ENCODE assay signal across 8 cellular contexts in the genomic region with DNA sequence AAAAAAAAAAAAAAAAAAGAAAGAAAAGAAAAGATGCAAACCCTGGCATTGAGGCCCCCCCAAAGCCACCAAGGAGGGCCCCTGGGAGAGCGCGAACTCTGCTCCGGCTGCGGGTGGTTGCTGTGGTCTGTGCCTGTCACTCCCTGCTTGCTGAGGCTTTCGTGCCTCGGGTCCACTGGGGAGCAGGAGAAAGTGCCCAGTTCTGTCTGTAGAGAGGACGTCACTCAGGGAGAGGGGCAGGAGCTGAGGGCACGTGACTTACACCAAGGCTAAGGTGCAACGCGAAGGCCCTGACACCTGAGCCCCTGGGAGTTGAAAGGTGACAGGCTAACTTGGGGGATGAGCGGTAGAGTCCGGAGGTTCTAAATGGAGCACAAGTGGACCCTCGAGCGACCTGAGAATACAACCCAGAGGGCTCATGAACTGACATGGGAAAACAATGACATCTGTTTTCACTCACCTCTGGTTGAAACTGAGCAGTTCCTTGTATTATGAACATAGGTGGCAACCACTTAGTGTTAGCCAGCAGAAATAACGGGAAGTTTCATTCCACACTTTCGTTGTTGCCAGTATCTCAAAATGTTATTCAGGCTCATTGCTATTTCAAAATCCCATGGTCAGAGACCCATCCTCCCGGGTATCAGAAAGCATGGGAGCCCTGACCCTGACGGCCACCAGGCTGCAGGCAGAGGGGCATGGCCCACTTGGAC.
DNase-seq lines count a peak whose midpoint lies in the region; ATAC-seq and TF ChIP-seq lines count a peak whose summit lies in the region.

No MANE protein-coding gene starts in this region.

- no peaks in the 10 kb centered on the region for H3K27me3 ChIP-seq in iPS-20b (ENCODE audit: insufficient read depth, low read length)

- H3K9ac ChIP-seq in iPS-20b (ENCODE audit: low read depth, low read length) = no peak overlapping the region

- H3K4me3 Mint-ChIP-seq in HFFc6 = peak overlapping the region; percentile 76

- no peaks in the 10 kb centered on the region for H3K9me3 Mint-ChIP-seq in HFFc6

- H3K4me2 ChIP-seq in OCI-LY7 (ENCODE audit: low read length) = peak overlapping the region; percentile 71

- POLR2A ChIA-PET in OCI-LY7 (lab: Charles Lee) = no interaction called here

- peak overlapping the region; percentile 74 for H3K27ac Mint-ChIP-seq in HFFc6

- no peaks in the 10 kb centered on the region for H3K36me3 Mint-ChIP-seq in HFFc6 (ENCODE audit: low read depth)

- TF ChIP-seq CTCF in HFFc6 (IDR thresholded peaks at IDR 0.05) (no peak), OCI-LY7 (conservative IDR thresholded peaks at IDR 0.05; ENCODE audit: low read length) (no peak)

- intact Hi-C loops in OCI-LY7 (cut with micrococcal nuclease; ENCODE audit: unreplicated experiment) = no loop called here

- H3K36me3 ChIP-seq in OCI-LY7 (ENCODE audit: insufficient read depth, low read length) = no peaks in the 10 kb centered on the region
- H3K36me3 ChIP-seq in iPS-20b (ENCODE audit: insufficient read depth, low read depth, low read length) = no peaks in the 10 kb centered on the region

- CTCF ChIA-PET in OCI-LY7 (lab: Charles Lee; ENCODE audit: unreplicated experiment) = no interaction called here

- H3K4me1 Mint-ChIP-seq in HFFc6 (ENCODE audit: low read depth) = peaks cover 29% of the 10 kb centered on the region

- H3K4me1 ChIP-seq in OCI-LY7 (ENCODE audit: insufficient read depth, low read length, poor library complexity, severe bottlenecking) = peaks cover 25% of the 10 kb centered on the region
- H3K4me1 ChIP-seq in iPS-20b (ENCODE audit: insufficient read depth, low read length) = peaks cover 11% of the 10 kb centered on the region; the same call in 1 of the 2 replicates

- DNase-seq in HFFc6 = no peak
- peak; percentile 29 for DNase-seq in OCI-LY7 (ENCODE audit: low spot score)
- DNase-seq in NCI-H2107 treated with DMSO at 0.1 percent for 48 hours (lab: John Stamatoyannopoulos, UW; ENCODE audit: unreplicated experiment) = no peak
- no peak for DNase-seq in NCI-H446 (lab: John Stamatoyannopoulos, UW)
- no peak for DNase-seq in NCI-H1930 (lab: John Stamatoyannopoulos, UW)
- DNase-seq in 8988T = no peak

- H3K9me3 ChIP-seq in OCI-LY7 (ENCODE audit: low read length) (no peaks in the 10 kb centered on the region), iPS-20b (ENCODE audit: insufficient read depth, low read depth, low read length) (no peaks in the 10 kb centered on the region)

- H3K79me2 ChIP-seq in OCI-LY7 (ENCODE audit: insufficient read depth, low read depth, low read length) = no peaks in the 10 kb centered on the region

- BruUV-seq in OCI-LY7 (replicated peaks; lab: Mats Ljungman, UMichigan) = no TSS peak

- no peaks in the 10 kb centered on the region for H3K9me2 ChIP-seq in OCI-LY7 (ENCODE audit: insufficient read depth, low read length)

- peak overlapping the region; percentile 26; the same call in 1 of the 2 replicates for H2AFZ ChIP-seq in OCI-LY7 (ENCODE audit: low read length)

- H3K27me3 Mint-ChIP-seq in HFFc6 (ENCODE audit: insufficient read depth) = peaks cover 6% of the 10 kb centered on the region

- TF ChIP-seq POLR2A in GM18505 (IDR thresholded peaks at IDR 0.05; ENCODE audit: borderline replicate concordance, extremely low read depth, insufficient read depth, insufficient read length) = peak; percentile 37

- H3K4me3 ChIP-seq in OCI-LY7 (ENCODE audit: low read depth, low read length, poor library complexity, severe bottlenecking) (peak overlapping the region; percentile 18), iPS-20b (ENCODE audit: low read length) (peak overlapping the region; percentile 14; the same call in 1 of the 2 replicates)

- H4K20me1 ChIP-seq in OCI-LY7 (ENCODE audit: insufficient read depth, low read length) = no peaks in the 10 kb centered on the region

- H3K27ac ChIP-seq in OCI-LY7 (ENCODE audit: low read depth, low read length, poor library complexity, severe bottlenecking) = no peak overlapping the region
- no peak overlapping the region for H3K27ac ChIP-seq in iPS-20b (ENCODE audit: low read length)

- peak; percentile 17 for ATAC-seq in GM18505 (IDR thresholded peaks at IDR 0.05; ENCODE audit: unreplicated experiment)
